In the genomic region with DNA sequence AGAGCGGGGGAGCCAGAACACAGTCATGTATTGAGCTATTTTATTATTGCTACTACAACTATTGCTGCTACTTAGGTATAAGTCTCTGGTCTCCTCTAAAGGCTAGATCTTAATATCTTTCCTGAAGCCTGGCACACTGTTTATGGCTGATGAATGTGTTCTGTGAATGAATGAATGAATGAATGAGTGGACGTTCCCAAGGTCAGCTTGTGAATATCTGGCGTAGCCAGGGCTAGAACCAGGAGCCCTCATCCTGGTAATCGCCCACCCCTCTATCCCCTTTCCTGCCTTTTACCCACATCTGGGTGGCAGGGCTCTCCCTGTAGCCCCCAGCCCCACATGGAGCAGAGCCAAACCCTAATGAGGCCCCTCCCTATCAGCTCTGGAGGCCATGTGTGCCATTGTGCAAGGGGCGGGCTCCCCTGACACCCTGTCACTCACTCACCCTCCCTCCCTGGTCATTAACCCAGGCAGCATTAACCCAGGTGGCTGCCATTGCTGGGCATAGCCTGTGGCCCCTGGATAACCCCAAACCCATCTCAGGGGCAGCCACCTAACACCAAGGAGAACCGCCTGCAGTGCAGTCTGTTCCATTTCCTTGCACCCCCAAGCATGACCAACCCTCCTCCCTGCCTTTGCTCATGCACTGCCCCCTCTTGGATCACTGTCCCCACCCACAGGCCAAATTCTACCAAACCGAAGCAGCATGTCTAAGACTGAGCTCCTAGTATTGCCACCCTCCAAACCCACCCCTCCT, we compare ENCODE assay signal across 11 cellular contexts. TPM values are rescaled to one million over a fixed set of nuclear protein-coding genes. Genes with fewer than 3 reads are reported as not detected.
A peak's percentile ranks its signal among the peaks of the same experiment; 100 is the strongest.
DNase-seq lines count a peak whose midpoint lies in the region; ATAC-seq and TF ChIP-seq lines count a peak whose summit lies in the region.
"Had no signal": no experiment of that assay in that cellular context is flagged by ENCODE, and none has a peak within 500 bp of the region (broad histone marks: within the 10 kb centered on the region; RNA-seq: fewer than 3 reads in every experiment).

No MANE protein-coding gene starts in this region.

- no peak overlapping the region for H3K27ac Mint-ChIP-seq in HFFc6
- no peak overlapping the region for H3K27ac Mint-ChIP-seq in neural crest cell (ENCODE audit: unreplicated experiment)

- peak overlapping the region; percentile 94 for H3K9ac ChIP-seq in adipocyte (ENCODE audit: low read length)

- DNase-seq in GM10248 (ENCODE audit: extremely low spot score) (peak; percentile 46), HFFc6 (no peak), adipocyte (ENCODE audit: low read depth) (no peak), neural crest cell (ENCODE audit: low read depth, low spot score) (no peak), SJCRH30 (no peak), NCI-H748 treated with DMSO at 0.1 percent for 48 hours (lab: John Stamatoyannopoulos, UW) (no peak), RKO (ENCODE audit: low spot score) (no peak)
- DNase-seq: activated CD4-positive, CD25-positive, alpha-beta regulatory T cell; DMS53 had no signal

- H3K36me3 Mint-ChIP-seq in HFFc6 (ENCODE audit: low read depth) (no peaks in the 10 kb centered on the region), neural crest cell (ENCODE audit: low read depth) (no peaks in the 10 kb centered on the region)

- no peak for ATAC-seq in GM21528 (IDR thresholded peaks at IDR 0.05; ENCODE audit: low FRiP score, unreplicated experiment)

- H3K4me3 ChIP-seq in adipocyte (ENCODE audit: low read length) (peak overlapping the region; percentile 42), SJCRH30 (no peak overlapping the region)
- H3K4me3 ChIP-seq: smooth muscle cell had no signal

- no peak overlapping the region for H3K27ac ChIP-seq in SJCRH30

- TF ChIP-seq CTCF in GM10248 (IDR thresholded peaks at IDR 0.05; ENCODE audit: control extremely low read depth, extremely low read depth, low read depth, missing control alignments), result peak; percentile 18
- peak; percentile 18; the same call in 1 of the 2 replicates for TF ChIP-seq CTCF in HFFc6 (IDR thresholded peaks at IDR 0.05)
- no peak for TF ChIP-seq CTCF in neural crest cell (conservative IDR thresholded peaks at IDR 0.05)

- CTCF ChIA-PET in GM10248 (lab: Yijun Ruan, JAX), result interaction anchor here (1.2 to 11.0 kb wide), 9 partner anchors 14 to 264 kb away, joined by 3 to 100 read pairs (median 5); no protein-coding TSS in a partner anchor

- POLR2A ChIA-PET in GM10248 (lab: Yijun Ruan, JAX), result interaction anchor here (0.5 kb wide), 1 partner anchor 28 kb away, joined by 3 read pairs; no protein-coding TSS in a partner anchor

- H3K36me3 ChIP-seq in adipocyte (ENCODE audit: control insufficient read depth, insufficient read depth, low read length, severe bottlenecking), result peaks cover 3% of the 10 kb centered on the region
- H3K36me3 ChIP-seq in SJCRH30, result no peaks in the 10 kb centered on the region

- H3K4me1 Mint-ChIP-seq in HFFc6 (ENCODE audit: low read depth) (peaks cover 44% of the 10 kb centered on the region), neural crest cell (peaks cover 47% of the 10 kb centered on the region)

- H3K9me3 ChIP-seq in adipocyte (ENCODE audit: control insufficient read depth, low read length), result no peaks in the 10 kb centered on the region
- H3K9me3 ChIP-seq in SJCRH30 (replicated peaks), result no peaks in the 10 kb centered on the region

- H3K4me3 Mint-ChIP-seq in HFFc6, result no peak overlapping the region
- H3K4me3 Mint-ChIP-seq in neural crest cell, result peak overlapping the region; percentile 34

- H3K27me3 Mint-ChIP-seq in HFFc6 (ENCODE audit: insufficient read depth) (peaks cover 2% of the 10 kb centered on the region), neural crest cell (ENCODE audit: low read depth) (no peaks in the 10 kb centered on the region)

- H3K9me3 Mint-ChIP-seq in HFFc6, result no peaks in the 10 kb centered on the region
- no peaks in the 10 kb centered on the region for H3K9me3 Mint-ChIP-seq in neural crest cell

- H3K4me1 ChIP-seq in adipocyte (ENCODE audit: control insufficient read depth, insufficient read depth, low read length), result peaks cover 85% of the 10 kb centered on the region
- 0 out of 2 replicates have a peak, but pooled peaks cover 6% of the 10 kb centered on the region for H3K4me1 ChIP-seq in SJCRH30

- no peaks in the 10 kb centered on the region for H3K27me3 ChIP-seq in adipocyte (replicated peaks; ENCODE audit: control insufficient read depth, insufficient read depth, low read length)
- H3K27me3 ChIP-seq in SJCRH30, result no peaks in the 10 kb centered on the region

RNA-seq across cellular contexts. Expression of a gene that starts 2.0 kb away (rescaled TPM):
- total RNA-seq in HFFc6 (2021; fragmentation: NEBNext Ultra II Directional; extraction: Animal tissue kit (Norgen Biotek cat#: 25700)), result 10 to 100 TPM in 4 of 6 experiments, 1 to 10 TPM in 2; 9.3 to 13.1 (median 11.5) TPM
- total RNA-seq in neural crest cell, result 13.4 and 16.6 TPM in 2 replicates
- total RNA-seq in SJCRH30 (2014; rRNA removed; shearing (Covaris generic)), result 2.0 and 3.1 TPM in 2 replicates
